Comparison of ENCODE assay signal across 2 cellular contexts in the genomic region with DNA sequence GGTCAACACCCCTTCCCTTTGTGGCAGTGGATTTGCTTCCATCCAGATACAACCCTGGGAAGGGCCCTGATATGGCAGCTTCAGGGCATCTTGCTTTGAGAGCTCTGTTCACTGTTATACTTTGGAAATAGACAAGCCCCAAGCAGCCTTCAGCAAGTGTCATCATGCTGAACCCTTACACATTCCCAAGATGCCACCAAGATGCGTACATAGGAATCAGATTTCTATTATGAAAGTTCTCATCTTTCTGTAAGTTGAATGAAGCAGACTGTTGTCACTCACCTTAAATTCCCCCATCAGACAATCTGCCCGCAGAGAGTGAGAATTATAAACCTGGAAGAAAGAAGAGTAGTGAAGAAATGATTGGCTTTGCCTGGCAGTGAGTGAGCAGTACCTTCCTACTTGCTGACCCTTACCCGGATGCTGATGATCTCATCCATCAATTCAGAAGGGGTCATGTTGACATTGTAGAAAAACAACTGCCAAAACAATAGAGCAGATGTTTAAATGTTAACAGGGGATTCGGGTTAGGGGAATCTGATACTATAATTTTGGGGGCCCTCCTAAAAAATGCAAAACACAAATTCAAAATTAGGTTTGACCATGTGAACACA.
TF ChIP-seq lines count a peak whose summit lies in the region.

No MANE protein-coding gene starts in this region.

TF ChIP-seq in HEK293, 187 proteins besides CTCF, POLR2A, EP300 and RAD21:
- 0 out of 2 replicates have a peak, but pooled peaks have one; percentile 24 for TF ChIP-seq ZNF518A (tag by site-specific recombination; conservative IDR thresholded peaks at IDR 0.05; ENCODE audit: low read depth)
- no peak for TF ChIP-seq ZNF623 (tag by site-specific recombination; IDR thresholded peaks at IDR 0.05)
- peak; percentile 67 for TF ChIP-seq ZNF24 (tag by site-specific recombination; IDR thresholded peaks at IDR 0.05)

TF ChIP-seq in endothelial cell of umbilical vein, 7 proteins besides CTCF, POLR2A, EP300 and RAD21:
- TF ChIP-seq JUN (IDR thresholded peaks at IDR 0.05; ENCODE audit: borderline replicate concordance, insufficient read depth, insufficient read length, low read depth) = peak; percentile 67
- TF ChIP-seq, protein P1, sequence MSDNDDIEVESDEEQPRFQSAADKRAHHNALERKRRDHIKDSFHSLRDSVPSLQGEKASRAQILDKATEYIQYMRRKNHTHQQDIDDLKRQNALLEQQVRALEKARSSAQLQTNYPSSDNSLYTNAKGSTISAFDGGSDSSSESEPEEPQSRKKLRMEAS (IDR thresholded peaks at IDR 0.05; ENCODE audit: insufficient read depth, insufficient read length) = no peak
- TF ChIP-seq FOS (IDR thresholded peaks at IDR 0.05; ENCODE audit: borderline replicate concordance, insufficient read depth, low read length) = peak; percentile 14
- peak; percentile 42 for TF ChIP-seq POLR2AphosphoS5 (IDR thresholded peaks at IDR 0.05; ENCODE audit: insufficient read depth, low read depth, low read length)
